1 cellular context compared by ENCODE assay signal in genomic region chr6:34447381-34447780, GRCh38.
TF ChIP-seq lines count a peak whose summit lies in the region.

No MANE protein-coding gene starts in this region.

TF ChIP-seq in IMR-90, 13 proteins besides CTCF, POLR2A, EP300 and RAD21:
- TF ChIP-seq MXI1 (IDR thresholded peaks at IDR 0.05; ENCODE audit: borderline replicate concordance, low read depth, low read length) = no peak
- TF ChIP-seq RCOR1 (IDR thresholded peaks at IDR 0.05; ENCODE audit: insufficient replicate concordance, low read length) = no peak
